ENCODE assay signal across 38 cellular contexts in the genomic region with DNA sequence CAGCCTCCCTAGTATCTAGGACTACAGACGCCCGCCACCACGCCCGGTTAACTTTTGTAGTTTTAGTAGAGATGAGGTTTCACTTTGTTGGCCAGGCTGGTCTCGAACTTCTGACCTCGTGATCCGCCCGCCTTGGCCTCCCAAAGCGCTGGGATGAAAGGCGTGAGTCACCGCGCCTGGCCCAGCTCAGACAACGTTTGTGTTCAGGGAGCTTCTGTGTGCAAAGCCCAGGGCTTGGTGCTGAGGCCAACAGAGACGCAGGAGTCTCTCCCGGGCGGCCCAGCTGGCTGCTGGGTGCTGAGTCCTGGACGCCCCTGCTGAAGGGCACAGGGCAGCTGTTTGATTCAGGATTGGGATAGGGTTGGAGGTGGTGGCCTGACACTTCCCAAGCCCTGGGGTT. TPM values are rescaled to one million over a fixed set of nuclear protein-coding genes. Genes with fewer than 3 reads are reported as not detected.
A peak's percentile ranks its signal among the peaks of the same experiment; 100 is the strongest.
DNase-seq lines count a peak whose midpoint lies in the region; ATAC-seq, FAIRE-seq and TF ChIP-seq lines count a peak whose summit lies in the region.
"Had no signal": no experiment of that assay in that cellular context is flagged by ENCODE, and none has a peak within 500 bp of the region (broad histone marks: within the 10 kb centered on the region; RNA-seq: fewer than 3 reads in every experiment).

No MANE protein-coding gene starts in this region.

- H3K9me3 ChIP-seq in CD4-positive, CD25-positive, alpha-beta regulatory T cell (ENCODE audit: control insufficient read depth in 2 of 2, low read length in 2 of 2), result no peaks in the 10 kb centered on the region
- H3K9me3 ChIP-seq in H1 (ENCODE audit: insufficient read depth in 2 of 2, low read depth in 1 of 2, low read length in 1 of 2) (no peaks in the 10 kb centered on the region), tibial artery (no peaks in the 10 kb centered on the region)
- H3K9me3 ChIP-seq: esophagus squamous epithelium, heart right ventricle, MG63, stomach, thyroid gland had no signal

- H3K4ac ChIP-seq in H1 (replicated peaks; ENCODE audit: insufficient read length, low read depth, low read length), result no peak overlapping the region

- ATAC-seq in CD4-positive, CD25-positive, alpha-beta regulatory T cell (ENCODE audit: low read depth in 2 of 2), result no peak
- ATAC-seq in GM18517 (IDR thresholded peaks at IDR 0.05; ENCODE audit: unreplicated experiment), result no peak
- ATAC-seq: heart right ventricle, left lobe of liver, natural killer cell had no signal

- H3K9ac ChIP-seq in H1 (replicated peaks in 1 of 4; ENCODE audit: extremely low read depth in 1 of 4, low read depth in 3 of 4, low read length in 3 of 4), result no peak overlapping the region

- 92% methylated on average over 14 of the region's 17 CpGs; no CpG with 5 or more reads in 1 of the 2 experiments for WGBS in H1 (ENCODE audit: extremely low coverage in 1 of 2, insufficient coverage in 1 of 2, insufficient read length in 1 of 2, insufficient replicate concordance in 2 of 2, low coverage in 1 of 2, low lambda C conversion rate in 2 of 2, missing lambda C conversion rate in 1 of 2), 2 experiments

- H2BK15ac ChIP-seq in H1 (ENCODE audit: low read length), result no peak overlapping the region

- peaks cover 0 to 20% (median 9%) of the 10 kb centered on the region in 4 donors for H3K4me1 Mint-ChIP-seq in CD4-positive, CD25-positive, alpha-beta regulatory T cell
- peaks cover 9% of the 10 kb centered on the region for H3K4me1 Mint-ChIP-seq in progenitor cell of endocrine pancreas (ENCODE audit: low read depth)

- TF ChIP-seq CTCF in H1 (IDR thresholded peaks at IDR 0.05; ENCODE audit: control extremely low read depth in 1 of 3, insufficient read depth in 1 of 3, low read depth in 1 of 3, low read length in 3 of 3) (no peak), progenitor cell of endocrine pancreas (IDR thresholded peaks at IDR 0.05; ENCODE audit: unreplicated experiment) (no peak), tibial artery (IDR thresholded peaks at IDR 0.05) (no peak)

- no peak for TF ChIP-seq POLR2A in H1 (IDR thresholded peaks at IDR 0.05; ENCODE audit: control extremely low read depth in 1 of 2, low read depth in 2 of 2, low read length in 2 of 2)

- no peak overlapping the region for H2AK5ac ChIP-seq in H1 (ENCODE audit: low read depth, low read length)

- no peak for TF ChIP-seq RAD21 in H1 (IDR thresholded peaks at IDR 0.05 in 1 of 2, conservative IDR thresholded peaks at IDR 0.05 in 1 of 2; ENCODE audit: low read depth in 2 of 2, low read length in 2 of 2)

- intact Hi-C loops in tibial artery (cut with DNase I; ENCODE audit: low total_unique reads), result no loop called here

- no peak overlapping the region for H4K91ac ChIP-seq in H1 (replicated peaks; ENCODE audit: insufficient read length, low read length)

- no peak for DNase-seq in CD4-positive, CD25-positive, alpha-beta regulatory T cell
- DNase-seq in M059J (ENCODE audit: low read depth) (peak; percentile 13), H1 (ENCODE audit: low read depth in 1 of 2, low spot score in 2 of 2) (no peak), progenitor cell of endocrine pancreas (ENCODE audit: low spot score, unreplicated experiment) (no peak), hypothalamus (lab: John Stamatoyannopoulos, UW) (no peak), tibial artery (no peak), anterior cingulate cortex (lab: John Stamatoyannopoulos, UW) (no peak)
- DNase-seq: ACHN; activated CD4-positive, alpha-beta T cell treated with anti-CD3 and anti-CD28 coated beads for 4 hours; activated effector memory CD4-positive, alpha-beta T cell treated with anti-CD3 and anti-CD28 coated beads, Interleukin-2, amount 50 U/mL, for 16 hours; activated naive CD8-positive, alpha-beta T cell treated with anti-CD3 and anti-CD28 coated beads for 36 hours; activated T-cell treated with anti-CD3 and anti-CD28 coated beads for 4 hours; C1 segment of cervical spinal cord; caudate nucleus; EL; esophagus squamous epithelium; foreskin melanocyte; GOT3; KBM-7; MG63; natural killer cell; NCI-H2029; NCI-H345; NCI-H748 treated with DMSO at 0.1 percent for 48 hours; stomach; T-helper 1 cell; thyroid gland had no signal

- H3K4me3 ChIP-seq in CD4-positive, CD25-positive, alpha-beta regulatory T cell (ENCODE audit: low read depth, low read length), result no peak overlapping the region
- no peak overlapping the region for H3K4me3 ChIP-seq in H1 (ENCODE audit: extremely low read depth in 1 of 4, insufficient read depth in 2 of 4, low read depth in 3 of 4, low read length in 4 of 4)
- no peak overlapping the region for H3K4me3 ChIP-seq in tibial artery
- H3K4me3 ChIP-seq: esophagus squamous epithelium, heart right ventricle, MG63, skin epidermis, stomach, thyroid gland had no signal

- peaks cover 4% of the 10 kb centered on the region for H3K27me3 Mint-ChIP-seq in CD4-positive, CD25-positive, alpha-beta regulatory T cell
- no peaks in the 10 kb centered on the region for H3K27me3 Mint-ChIP-seq in progenitor cell of endocrine pancreas

- H3K36me3 ChIP-seq in CD4-positive, CD25-positive, alpha-beta regulatory T cell (ENCODE audit: control insufficient read depth, insufficient read depth, low read length), result peaks cover 5% of the 10 kb centered on the region
- H3K36me3 ChIP-seq in H1 (ENCODE audit: control insufficient read depth in 2 of 4, insufficient read depth in 4 of 4, low read length in 3 of 4) (peaks cover 3 to 14% (median 10%) of the 10 kb centered on the region in 4 experiments; a peak in 5 of 8 replicates), tibial artery (peaks cover 0 to 7% (median 0%) of the 10 kb centered on the region in 3 donors)
- H3K36me3 ChIP-seq: MG63, thyroid gland had no signal

- H2AFZ ChIP-seq in H1 (ENCODE audit: low read length), result no peak overlapping the region

- no peak overlapping the region for H2BK20ac ChIP-seq in H1 (ENCODE audit: low read length)

- peaks cover 8% of the 10 kb centered on the region for H3K23me2 ChIP-seq in H1 (ENCODE audit: low read depth, low read length)

- no peak for TF ChIP-seq EP300 in H1 (IDR thresholded peaks at IDR 0.05; ENCODE audit: borderline replicate concordance in 1 of 2, low read depth in 2 of 2, low read length in 2 of 2)

- peak overlapping the region in 3 of 4 donors; percentile 58 to 77 (median 72) for H3K4me3 Mint-ChIP-seq in CD4-positive, CD25-positive, alpha-beta regulatory T cell
- peak overlapping the region; percentile 36 for H3K4me3 Mint-ChIP-seq in progenitor cell of endocrine pancreas (ENCODE audit: low read depth)
- H3K4me3 Mint-ChIP-seq: dendritic cell treated with granulocyte-macrophage colony-stimulating factor and Interleukin-4, amounts not matched to agents 40 ng/mL and 50 ng/mL, for 4 days; natural killer cell had no signal

- H3K23ac ChIP-seq in H1 (ENCODE audit: insufficient read length), result no peak overlapping the region

- H4K20me1 ChIP-seq in H1 (replicated peaks in 1 of 2; ENCODE audit: control insufficient read depth in 1 of 2, insufficient read depth in 2 of 2, low read length in 2 of 2), result peaks cover 11 to 16% of the 10 kb centered on the region in 2 experiments

- H3K79me1 ChIP-seq in H1 (ENCODE audit: low read depth, low read length), result peaks cover 13% of the 10 kb centered on the region

- no peak overlapping the region for H3K14ac ChIP-seq in H1 (ENCODE audit: insufficient read length)

- FAIRE-seq in H1 (lab: Jason Lieb, UNC), result no peak
- FAIRE-seq: endometrium, GM12891, RCC 7860 had no signal

- no peak overlapping the region for H3K27ac Mint-ChIP-seq in CD4-positive, CD25-positive, alpha-beta regulatory T cell
- H3K27ac Mint-ChIP-seq in progenitor cell of endocrine pancreas, result no peak overlapping the region
- H3K27ac Mint-ChIP-seq: activated naive CD8-positive, alpha-beta T cell treated with anti-CD3 and anti-CD28 coated beads for 36 hours; dendritic cell treated with granulocyte-macrophage colony-stimulating factor and Interleukin-4, amounts not matched to agents 40 ng/mL and 50 ng/mL, for 4 days had no signal

- H4K5ac ChIP-seq in H1 (ENCODE audit: insufficient read length, low read depth, low read length), result no peak overlapping the region

- H2BK12ac ChIP-seq in H1 (ENCODE audit: low read depth, low read length), result no peak overlapping the region

- no peaks in the 10 kb centered on the region for H3K27me3 ChIP-seq in CD4-positive, CD25-positive, alpha-beta regulatory T cell (ENCODE audit: control insufficient read depth, insufficient read depth, low read length)
- H3K27me3 ChIP-seq in H1 (replicated peaks in 1 of 4; ENCODE audit: control insufficient read depth in 3 of 4, extremely low read depth in 1 of 4, insufficient read depth in 3 of 4, low read length in 3 of 4) (no peaks in the 10 kb centered on the region; a peak in 1 of 7 replicates), tibial artery (peaks cover 0 to 59% of the 10 kb centered on the region in 2 donors)
- H3K27me3 ChIP-seq: thyroid gland had no signal

- no peak overlapping the region for H2BK120ac ChIP-seq in H1 (replicated peaks; ENCODE audit: low read depth, low read length)

- H3K4me1 ChIP-seq in CD4-positive, CD25-positive, alpha-beta regulatory T cell (ENCODE audit: control insufficient read depth, insufficient read depth, low read length, poor library complexity, severe bottlenecking), result peaks cover 23% of the 10 kb centered on the region
- H3K4me1 ChIP-seq in H1 (replicated peaks in 1 of 4; ENCODE audit: control insufficient read depth in 3 of 4, insufficient read depth in 4 of 4, low read length in 3 of 4) (peaks cover 0 to 9% (median 6%) of the 10 kb centered on the region in 4 experiments; a peak in 5 of 7 replicates), tibial artery (peaks cover 0 to 19% (median 12%) of the 10 kb centered on the region in 4 donors)

- no peak overlapping the region for H3K4me2 ChIP-seq in H1 (ENCODE audit: insufficient read depth in 1 of 2, low read depth in 2 of 2, low read length in 2 of 2)

- H3K18ac ChIP-seq in H1 (ENCODE audit: extremely low read depth, low read length), result no peak overlapping the region

- CTCF ChIA-PET in H1 (lab: Charles Lee; ENCODE audit: partially characterized antibody), result interaction anchor here (0.6 to 1.1 kb wide), 2 partner anchors 9 to 145 kb away, joined by 3 to 5 read pairs; no protein-coding TSS in a partner anchor

- H3K9me3 Mint-ChIP-seq in CD4-positive, CD25-positive, alpha-beta regulatory T cell, result no peaks in the 10 kb centered on the region
- no peaks in the 10 kb centered on the region for H3K9me3 Mint-ChIP-seq in progenitor cell of endocrine pancreas (ENCODE audit: low read depth)
- H3K9me3 Mint-ChIP-seq: activated naive CD8-positive, alpha-beta T cell treated with anti-CD3 and anti-CD28 coated beads for 36 hours; dendritic cell treated with granulocyte-macrophage colony-stimulating factor and Interleukin-4, amounts not matched to agents 40 ng/mL and 50 ng/mL, for 4 days; natural killer cell had no signal

- POLR2A ChIA-PET in H1 (lab: Charles Lee; ENCODE audit: partially characterized antibody), result no interaction called here

- no peak overlapping the region for H2BK5ac ChIP-seq in H1 (ENCODE audit: low read depth, low read length)

- no peak overlapping the region for H3K56ac ChIP-seq in H1 (replicated peaks; ENCODE audit: insufficient read length, low read depth, low read length)

- no peak overlapping the region for H3K27ac ChIP-seq in CD4-positive, CD25-positive, alpha-beta regulatory T cell (ENCODE audit: insufficient read depth, low read length, poor library complexity, severe bottlenecking)
- H3K27ac ChIP-seq in H1 (ENCODE audit: low read depth, low read length), result no peak overlapping the region
- no peak overlapping the region for H3K27ac ChIP-seq in tibial artery
- H3K27ac ChIP-seq: esophagus squamous epithelium, heart right ventricle, skin epidermis, stomach had no signal

- H4K8ac ChIP-seq in H1 (ENCODE audit: extremely low read depth, insufficient read depth, low read length), result peak overlapping the region; percentile 59; the same call in 1 of the 2 replicates

- H3K79me2 ChIP-seq in H1 (ENCODE audit: control insufficient read depth in 1 of 2, insufficient read depth in 2 of 2, low read length in 2 of 2), result peaks cover 0 to 26% of the 10 kb centered on the region in 2 experiments; a peak in 2 of 4 replicates

- H3K36me3 Mint-ChIP-seq in CD4-positive, CD25-positive, alpha-beta regulatory T cell, result no peaks in the 10 kb centered on the region
- H3K36me3 Mint-ChIP-seq in progenitor cell of endocrine pancreas (ENCODE audit: insufficient read depth), result peaks cover 4% of the 10 kb centered on the region
- H3K36me3 Mint-ChIP-seq: activated naive CD8-positive, alpha-beta T cell treated with anti-CD3 and anti-CD28 coated beads for 36 hours; natural killer cell had no signal

RNA-seq across cellular contexts. Expression of a gene that starts 3.0 kb away (rescaled TPM):
- 42.7 TPM for total RNA-seq in CD4-positive, CD25-positive, alpha-beta regulatory T cell
- 10 to 100 TPM; 11.0 to 13.9 (median 12.5) TPM for polyA plus RNA-seq in CD4-positive, CD25-positive, alpha-beta regulatory T cell
- 0.44 TPM in 1 of 2 replicates, not detected in the other for total RNA-seq in M059J (2014; rRNA removed; shearing (Covaris generic))
- 45.1 and 49.4 TPM in 2 replicates for total RNA-seq in H1 (2021; fragmentation: NEBNext Ultra II Directional; extraction: Animal tissue kit (Norgen Biotek cat#: 25700))
- polyA plus RNA-seq in H1 (2011; rRNA removed), result 37.4 and 55.9 TPM in 2 replicates
- polyA plus RNA-seq in H1 (2011; cell fraction: cytosol; rRNA removed), result 46.4 TPM
- polyA plus RNA-seq in H1 (2011; cell fraction: nucleus; rRNA removed), result 136 TPM
- 43.5 to 47.4 TPM (median 45.9 TPM) in 4 replicates for polyA plus RNA-seq in H1 (2012, experiment 1 of 2)
- 43.8 TPM for polyA plus RNA-seq in H1 (2012, experiment 2 of 2)
- polyA plus RNA-seq in H1 (2013, experiment 1 of 2), result 26.2 TPM
- polyA plus RNA-seq in H1 (2013, experiment 2 of 2), result 26.6 TPM
- 26.1 and 68.1 TPM in 2 replicates for polyA minus RNA-seq in H1 (2011; rRNA and poly(A)+ RNA removed)
- 23.0 TPM for polyA minus RNA-seq in H1 (2011; cell fraction: cytosol; rRNA and poly(A)+ RNA removed)
- polyA minus RNA-seq in H1 (2011; cell fraction: nucleus; rRNA and poly(A)+ RNA removed), result 32.2 TPM
- total RNA-seq in progenitor cell of endocrine pancreas, result 71.5 and 78.0 TPM in 2 replicates

RNA-seq across cellular contexts. Expression of a gene that starts 34.1 kb away (rescaled TPM):
- total RNA-seq in CD4-positive, CD25-positive, alpha-beta regulatory T cell, result 0.22 TPM
- polyA plus RNA-seq in CD4-positive, CD25-positive, alpha-beta regulatory T cell, result not detected
- total RNA-seq in M059J (2014; rRNA removed; shearing (Covaris generic)), result not detected in 2 replicates
- total RNA-seq in H1 (2021; fragmentation: NEBNext Ultra II Directional; extraction: Animal tissue kit (Norgen Biotek cat#: 25700)), result 1.8 and 1.9 TPM in 2 replicates
- polyA plus RNA-seq in H1 (2011; rRNA removed), result 3.0 and 3.3 TPM in 2 replicates
- 2.9 TPM for polyA plus RNA-seq in H1 (2011; cell fraction: cytosol; rRNA removed)
- 12.6 TPM for polyA plus RNA-seq in H1 (2011; cell fraction: nucleus; rRNA removed)
- polyA plus RNA-seq in H1 (2012, experiment 1 of 2), result 1.7 to 3.4 TPM (median 2.7 TPM) in 4 replicates
- polyA plus RNA-seq in H1 (2012, experiment 2 of 2), result 3.2 TPM
- 1.6 TPM for polyA plus RNA-seq in H1 (2013, experiment 1 of 2)
- 1.5 TPM for polyA plus RNA-seq in H1 (2013, experiment 2 of 2)
- 2.0 and 2.4 TPM in 2 replicates for polyA minus RNA-seq in H1 (2011; rRNA and poly(A)+ RNA removed)
- polyA minus RNA-seq in H1 (2011; cell fraction: cytosol; rRNA and poly(A)+ RNA removed), result 1.8 TPM
- polyA minus RNA-seq in H1 (2011; cell fraction: nucleus; rRNA and poly(A)+ RNA removed), result 1.2 TPM
- not detected in 2 replicates for total RNA-seq in progenitor cell of endocrine pancreas
- total RNA-seq: activated naive CD8-positive, alpha-beta T cell treated with anti-CD3 and anti-CD28 coated beads for 36 hours; HT-29; left lobe of liver; omental fat pad had no signal

RNA-seq across cellular contexts. Expression of a gene that starts 49.6 kb away (rescaled TPM):
- not detected for total RNA-seq in CD4-positive, CD25-positive, alpha-beta regulatory T cell
- polyA plus RNA-seq in CD4-positive, CD25-positive, alpha-beta regulatory T cell, result not detected
- total RNA-seq in M059J (2014; rRNA removed; shearing (Covaris generic)), result not detected in 2 replicates
- 0.20 and 0.33 TPM in 2 replicates for total RNA-seq in H1 (2021; fragmentation: NEBNext Ultra II Directional; extraction: Animal tissue kit (Norgen Biotek cat#: 25700))
- 0.09 and 0.22 TPM in 2 replicates for polyA plus RNA-seq in H1 (2011; rRNA removed)
- polyA plus RNA-seq in H1 (2011; cell fraction: cytosol; rRNA removed), result 0.14 TPM
- polyA plus RNA-seq in H1 (2011; cell fraction: nucleus; rRNA removed), result 1.3 TPM
- 0.15 to 0.23 TPM (median 0.23 TPM) in 3 of 4 replicates, not detected in the other for polyA plus RNA-seq in H1 (2012, experiment 1 of 2)
- polyA plus RNA-seq in H1 (2012, experiment 2 of 2), result 0.39 TPM
- 0.12 TPM for polyA plus RNA-seq in H1 (2013, experiment 1 of 2)
- polyA plus RNA-seq in H1 (2013, experiment 2 of 2), result 0.06 TPM
- 0.06 and 0.10 TPM in 2 replicates for polyA minus RNA-seq in H1 (2011; rRNA and poly(A)+ RNA removed)
- not detected for polyA minus RNA-seq in H1 (2011; cell fraction: cytosol; rRNA and poly(A)+ RNA removed)
- 0.50 TPM for polyA minus RNA-seq in H1 (2011; cell fraction: nucleus; rRNA and poly(A)+ RNA removed)
- 0.36 and 0.93 TPM in 2 replicates for total RNA-seq in progenitor cell of endocrine pancreas
- total RNA-seq: esophagus squamous epithelium, heart right ventricle, HT-29, natural killer cell, SK-MEL-5 had no signal
- polyA plus RNA-seq: stomach had no signal

Comparison
In these comparisons a context has a peak if more than half of its experiments do, and no peak if none do; other contexts are left out.
1. RNA of a gene that starts 3.0 kb away (total RNA-seq): 71.5 to 78.0 TPM in progenitor cell of endocrine pancreas, 45.1 to 49.4 TPM in H1 and 42.7 TPM in CD4-positive, CD25-positive, alpha-beta regulatory T cell (single experiment); 0.44 TPM in M059J; every median in the first group is over 10 times any median in the second.